Comparison of ENCODE assay signal across 14 cellular contexts in genomic region chr14:60642270-60642789, GRCh38. TPM values are rescaled to one million over a fixed set of nuclear protein-coding genes. Genes with fewer than 3 reads are reported as not detected.
DNase-seq lines count a peak whose midpoint lies in the region; ATAC-seq, FAIRE-seq and TF ChIP-seq lines count a peak whose summit lies in the region.
"Had no signal": no experiment of that assay in that cellular context is flagged by ENCODE, and none has a peak within 500 bp of the region (broad histone marks: within the 10 kb centered on the region; RNA-seq: fewer than 3 reads in every experiment).

No MANE protein-coding gene starts in this region.

- no peak overlapping the region for H3K9ac ChIP-seq in endothelial cell of umbilical vein (replicated peaks; ENCODE audit: extremely low read depth, insufficient read depth, low read length)

- peaks cover 15 to 46% (median 30%) of the 10 kb centered on the region in 7 donors for H3K4me1 Mint-ChIP-seq in naive thymus-derived CD4-positive, alpha-beta T cell
- H3K4me1 Mint-ChIP-seq in activated T-helper 1 cell treated with anti-CD3 and anti-CD28 coated beads, Interleukin-12 subunit alpha, Interleukin-12 subunit beta, Interleukin-2, Interleukin-4 antibody, amounts not matched to agents 30 ng/mL and 10 ng/mL and 1 ng/mL, durations not matched to agents 14 hours and 24 hours and 36 hours (ENCODE audit: low read depth): peaks cover 12% of the 10 kb centered on the region

- intact Hi-C loops in Right ventricle myocardium inferior (cut with DNase I): no loop called here
- intact Hi-C loops in endothelial cell of umbilical vein (cut with micrococcal nuclease): no loop called here
- intact Hi-C loops in naive thymus-derived CD4-positive, alpha-beta T cell (cut with micrococcal nuclease): loop anchor here in 1 of 2 donors (2.0 kb wide), 1 partner anchor 14 kb away; no protein-coding TSS in a partner anchor
- intact Hi-C loops in tibial artery (cut with DNase I; ENCODE audit: low total_unique reads): no loop called here
- intact Hi-C loops in activated T-helper 1 cell treated with anti-CD3 and anti-CD28 coated beads, Interleukin-12 subunit alpha, Interleukin-12 subunit beta, Interleukin-2, Interleukin-4 antibody, amounts not matched to agents 30 ng/mL and 10 ng/mL and 1 ng/mL, durations not matched to agents 14 hours and 24 hours and 36 hours (cut with micrococcal nuclease): loop anchor here (2.0 to 10.0 kb wide), 2 partner anchors 14 to 308 kb away; no protein-coding TSS in a partner anchor

- peaks cover 0 to 4% (median 0%) of the 10 kb centered on the region in 5 donors for H3K36me3 Mint-ChIP-seq in naive thymus-derived CD4-positive, alpha-beta T cell
- H3K36me3 Mint-ChIP-seq in activated T-helper 1 cell treated with anti-CD3 and anti-CD28 coated beads, Interleukin-12 subunit alpha, Interleukin-12 subunit beta, Interleukin-2, Interleukin-4 antibody, amounts not matched to agents 30 ng/mL and 10 ng/mL and 1 ng/mL, durations not matched to agents 14 hours and 24 hours and 36 hours (ENCODE audit: low read depth): peaks cover 7% of the 10 kb centered on the region

- POLR2A ChIA-PET in endothelial cell of umbilical vein (lab: Charles Lee): no interaction called here
- POLR2A ChIA-PET in naive thymus-derived CD4-positive, alpha-beta T cell (lab: Charles Lee): no interaction called here

- no peak overlapping the region for H3K27ac Mint-ChIP-seq in naive thymus-derived CD4-positive, alpha-beta T cell
- no peak overlapping the region for H3K27ac Mint-ChIP-seq in activated T-helper 1 cell treated with anti-CD3 and anti-CD28 coated beads, Interleukin-12 subunit alpha, Interleukin-12 subunit beta, Interleukin-2, Interleukin-4 antibody, amounts not matched to agents 30 ng/mL and 10 ng/mL and 1 ng/mL, durations not matched to agents 14 hours and 24 hours and 36 hours

- TF ChIP-seq CTCF in right atrium auricular region (IDR thresholded peaks at IDR 0.05) (no peak), endothelial cell of umbilical vein (IDR thresholded peaks at IDR 0.05; ENCODE audit: extremely low read depth in 1 of 2, insufficient read depth in 1 of 2, low read depth in 1 of 2, low read length in 2 of 2) (no peak), tibial artery (IDR thresholded peaks at IDR 0.05) (no peak)

- no peak for DNase-seq in Right ventricle myocardium inferior (ENCODE audit: missing footprints)
- no peak for DNase-seq in right atrium auricular region (ENCODE audit: low spot score)
- no peak for DNase-seq in endothelial cell of umbilical vein (ENCODE audit: low read depth, low spot score)
- DNase-seq in naive thymus-derived CD4-positive, alpha-beta T cell: no peak
- no peak for DNase-seq in tibial artery
- no peak for DNase-seq in activated T-helper 1 cell treated with anti-CD3 and anti-CD28 coated beads, Interleukin-12 subunit alpha, Interleukin-12 subunit beta, Interleukin-2, Interleukin-4 antibody, amounts not matched to agents 30 ng/mL and 10 ng/mL and 1 ng/mL, durations not matched to agents 14 hours and 24 hours and 36 hours (ENCODE audit: low spot score)
- DNase-seq in SK-N-DZ (ENCODE audit: low spot score): no peak
- DNase-seq in epidermal melanocyte (ENCODE audit: insufficient read length, low spot score): no peak
- DNase-seq: DND-41, Kasumi-1, kidney glomerular epithelial cell, occipital lobe had no signal

- peaks cover 0 to 2% (median 0%) of the 10 kb centered on the region in 11 donors for H3K9me3 Mint-ChIP-seq in naive thymus-derived CD4-positive, alpha-beta T cell
- no peaks in the 10 kb centered on the region for H3K9me3 Mint-ChIP-seq in activated T-helper 1 cell treated with anti-CD3 and anti-CD28 coated beads, Interleukin-12 subunit alpha, Interleukin-12 subunit beta, Interleukin-2, Interleukin-4 antibody, amounts not matched to agents 30 ng/mL and 10 ng/mL and 1 ng/mL, durations not matched to agents 14 hours and 24 hours and 36 hours
- H3K9me3 Mint-ChIP-seq: T-helper 1 cell treated with Interleukin-12 subunit alpha and Interleukin-12 subunit beta and Interleukin-4 antibody, amounts not matched to agents 30 μg/mL and 1 μg/mL, for 36 hours had no signal

- H2AFZ ChIP-seq in endothelial cell of umbilical vein (ENCODE audit: low read depth, low read length): peak overlapping the region; percentile 40

- peak; percentile 34 for ATAC-seq in Right ventricle myocardium inferior
- no peak for ATAC-seq in naive thymus-derived CD4-positive, alpha-beta T cell

- CTCF ChIA-PET in endothelial cell of umbilical vein (lab: Charles Lee): interaction anchor here (0.9 to 3.9 kb wide), 4 partner anchors 13 to 611 kb away, joined by 3 to 24 read pairs (median 4); no protein-coding TSS in a partner anchor
- CTCF ChIA-PET in naive thymus-derived CD4-positive, alpha-beta T cell (lab: Charles Lee): no interaction called here

- H3K9me1 ChIP-seq in endothelial cell of umbilical vein (replicated peaks; ENCODE audit: control insufficient read depth, extremely low read depth, insufficient read depth, low read length): no peaks in the 10 kb centered on the region

- H3K79me2 ChIP-seq in endothelial cell of umbilical vein (ENCODE audit: control insufficient read depth, insufficient read depth, low read length): no peaks in the 10 kb centered on the region

- H3K27me3 Mint-ChIP-seq in naive thymus-derived CD4-positive, alpha-beta T cell: peaks cover 86 to 93% (median 89%) of the 10 kb centered on the region in 5 donors
- peaks cover 86% of the 10 kb centered on the region for H3K27me3 Mint-ChIP-seq in activated T-helper 1 cell treated with anti-CD3 and anti-CD28 coated beads, Interleukin-12 subunit alpha, Interleukin-12 subunit beta, Interleukin-2, Interleukin-4 antibody, amounts not matched to agents 30 ng/mL and 10 ng/mL and 1 ng/mL, durations not matched to agents 14 hours and 24 hours and 36 hours (ENCODE audit: insufficient read depth)

- no peak overlapping the region for H3K27ac ChIP-seq in right atrium auricular region
- H3K27ac ChIP-seq in endothelial cell of umbilical vein (ENCODE audit: insufficient read depth, low read depth, low read length): no peak overlapping the region
- H3K27ac ChIP-seq in naive thymus-derived CD4-positive, alpha-beta T cell (ENCODE audit: low read depth, low read length): no peak overlapping the region
- peak overlapping the region; percentile 78 to 85 for H3K27ac ChIP-seq in tibial artery

- H3K27me3 ChIP-seq in right atrium auricular region: peaks cover 88 to 96% of the 10 kb centered on the region in 2 donors
- H3K27me3 ChIP-seq in endothelial cell of umbilical vein (ENCODE audit: control insufficient read depth in 2 of 2, insufficient read depth in 2 of 2, low read length in 2 of 2): peaks cover 76 to 98% of the 10 kb centered on the region in 2 experiments
- H3K27me3 ChIP-seq in naive thymus-derived CD4-positive, alpha-beta T cell (ENCODE audit: control insufficient read depth in 2 of 2, insufficient read depth in 2 of 2, low read length in 2 of 2): peaks cover 0 to 26% of the 10 kb centered on the region in 2 donors
- peaks cover 0 to 10% of the 10 kb centered on the region in 2 donors for H3K27me3 ChIP-seq in tibial artery

- H3K4me1 ChIP-seq in right atrium auricular region (peaks cover 0 to 37% of the 10 kb centered on the region in 2 donors), endothelial cell of umbilical vein (ENCODE audit: control insufficient read depth, extremely low read depth, insufficient read depth, low read length) (peaks cover 19% of the 10 kb centered on the region), tibial artery (peaks cover 0 to 71% (median 32%) of the 10 kb centered on the region in 4 donors)
- H3K4me1 ChIP-seq in naive thymus-derived CD4-positive, alpha-beta T cell (ENCODE audit: control insufficient read depth in 2 of 2, insufficient read depth in 2 of 2, low read length in 2 of 2): peaks cover 5 to 18% of the 10 kb centered on the region in 2 donors

- no peaks in the 10 kb centered on the region for H3K36me3 ChIP-seq in right atrium auricular region
- no peaks in the 10 kb centered on the region for H3K36me3 ChIP-seq in endothelial cell of umbilical vein (ENCODE audit: control insufficient read depth in 2 of 2, extremely low read depth in 1 of 2, insufficient read depth in 2 of 2, low read length in 2 of 2)
- no peaks in the 10 kb centered on the region for H3K36me3 ChIP-seq in naive thymus-derived CD4-positive, alpha-beta T cell (ENCODE audit: control insufficient read depth in 2 of 3, insufficient read depth in 3 of 3, low read length in 3 of 3)
- H3K36me3 ChIP-seq in tibial artery: peaks cover 0 to 4% (median 0%) of the 10 kb centered on the region in 3 donors

- H3K4me3 ChIP-seq in right atrium auricular region: no peak overlapping the region
- no peak overlapping the region for H3K4me3 ChIP-seq in endothelial cell of umbilical vein (replicated peaks in 1 of 3; ENCODE audit: insufficient read depth in 1 of 3, low read depth in 1 of 3, low read length in 3 of 3)
- H3K4me3 ChIP-seq in naive thymus-derived CD4-positive, alpha-beta T cell (ENCODE audit: low read length): no peak overlapping the region
- H3K4me3 ChIP-seq in tibial artery: peak overlapping the region; percentile 11 to 34

- FAIRE-seq in endothelial cell of umbilical vein (lab: Jason Lieb, UNC): no peak

- no TSS peak for BruUV-seq in endothelial cell of umbilical vein (replicated peaks; lab: Mats Ljungman, UMichigan)

- peak overlapping the region in 6 of 10 donors; percentile 9 to 64 (median 46) for H3K4me3 Mint-ChIP-seq in naive thymus-derived CD4-positive, alpha-beta T cell
- no peak overlapping the region for H3K4me3 Mint-ChIP-seq in activated T-helper 1 cell treated with anti-CD3 and anti-CD28 coated beads, Interleukin-12 subunit alpha, Interleukin-12 subunit beta, Interleukin-2, Interleukin-4 antibody, amounts not matched to agents 30 ng/mL and 10 ng/mL and 1 ng/mL, durations not matched to agents 14 hours and 24 hours and 36 hours
- H3K4me3 Mint-ChIP-seq: T-helper 1 cell treated with Interleukin-12 subunit alpha and Interleukin-12 subunit beta and Interleukin-4 antibody, amounts not matched to agents 30 μg/mL and 1 μg/mL, for 36 hours had no signal

- peak overlapping the region; percentile 12 for H3K4me2 ChIP-seq in endothelial cell of umbilical vein (ENCODE audit: insufficient read depth, low read length)

- no peaks in the 10 kb centered on the region for H3K9me3 ChIP-seq in right atrium auricular region
- H3K9me3 ChIP-seq in endothelial cell of umbilical vein (replicated peaks; ENCODE audit: control insufficient read depth, insufficient read depth, low read length): no peaks in the 10 kb centered on the region
- no peaks in the 10 kb centered on the region for H3K9me3 ChIP-seq in naive thymus-derived CD4-positive, alpha-beta T cell (ENCODE audit: control insufficient read depth in 2 of 3, low read length in 3 of 3)
- H3K9me3 ChIP-seq in tibial artery: no peaks in the 10 kb centered on the region

- no peak for TF ChIP-seq POLR2A in endothelial cell of umbilical vein (IDR thresholded peaks at IDR 0.05; ENCODE audit: low read depth, low read length)

- H4K20me1 ChIP-seq in endothelial cell of umbilical vein (replicated peaks; ENCODE audit: control insufficient read depth, extremely low read depth, insufficient read depth, low read length): peaks cover 2% of the 10 kb centered on the region

- dilution Hi-C loops in endothelial cell of umbilical vein (cut with MboI; ENCODE audit: extremely low pct_ligation_motif_present, low sequenced_read_pairs): loop anchor here (25.0 kb wide), 2 partner anchors 395 to 620 kb away; no protein-coding TSS in a partner anchor

RNA-seq across cellular contexts. Expression of gene SIX1, which starts 6.9 kb away (rescaled TPM):
- total RNA-seq in Right ventricle myocardium inferior (not detected), right atrium auricular region (not detected), endothelial cell of umbilical vein (0.40 and 0.55 TPM in 2 replicates)
- polyA plus RNA-seq in endothelial cell of umbilical vein: 0.55 and 0.57 TPM in 2 replicates
- polyA plus RNA-seq in endothelial cell of umbilical vein (2011; cell fraction: cytosol; rRNA removed): 0.59 and 0.61 TPM in 2 replicates
- 0.38 and 0.51 TPM in 2 replicates for polyA plus RNA-seq in endothelial cell of umbilical vein (2011; cell fraction: nucleus; rRNA removed)
- polyA plus RNA-seq in endothelial cell of umbilical vein (2012): 0.33 and 0.37 TPM in 2 replicates
- polyA minus RNA-seq in endothelial cell of umbilical vein: 0.64 and 0.80 TPM in 2 replicates
- 1.2 TPM for polyA minus RNA-seq in endothelial cell of umbilical vein (2011; cell fraction: cytosol; rRNA and poly(A)+ RNA removed)
- 0.24 and 0.58 TPM in 2 replicates for polyA minus RNA-seq in endothelial cell of umbilical vein (2011; cell fraction: nucleus; rRNA and poly(A)+ RNA removed)
- total RNA-seq in naive thymus-derived CD4-positive, alpha-beta T cell: under 1 TPM in 1 of 5 experiments, not detected in 4; 0.70 TPM
- not detected for polyA plus RNA-seq in naive thymus-derived CD4-positive, alpha-beta T cell
- 0.39 and 0.41 TPM in 2 replicates for total RNA-seq in activated T-helper 1 cell treated with anti-CD3 and anti-CD28 coated beads, Interleukin-12 subunit alpha, Interleukin-12 subunit beta, Interleukin-2, Interleukin-4 antibody, amounts not matched to agents 30 ng/mL and 10 ng/mL and 1 ng/mL, durations not matched to agents 14 hours and 24 hours and 36 hours
- polyA plus RNA-seq in SK-N-DZ (2014; cell fraction: cytosol; rRNA removed): 4.6 and 4.7 TPM in 2 replicates
- polyA plus RNA-seq in SK-N-DZ (2014; cell fraction: nucleus; rRNA removed): 2.0 and 2.8 TPM in 2 replicates
- total RNA-seq: activated CD8-positive, alpha-beta memory T cell treated with anti-CD3 and anti-CD28 coated beads for 36 hours had no signal

Comparison
In these comparisons a context has a peak if more than half of its experiments do, and no peak if none do; other contexts are left out.
1. H3K27ac ChIP-seq: peak in tibial artery (2 of 2); none in right atrium auricular region (0 of 2), endothelial cell of umbilical vein (single experiment) and naive thymus-derived CD4-positive, alpha-beta T cell (single experiment).
2. H3K4me3 ChIP-seq: peak in tibial artery (2 of 2); none in right atrium auricular region (0 of 2), endothelial cell of umbilical vein (0 of 3) and naive thymus-derived CD4-positive, alpha-beta T cell (single experiment).